In genomic region chr1:42186172-42186571, GRCh38 we compare ENCODE assay signal across 10 cellular contexts. TPM values are rescaled to one million over a fixed set of nuclear protein-coding genes. Genes with fewer than 3 reads are reported as not detected.
DNase-seq lines count a peak whose midpoint lies in the region; ATAC-seq and TF ChIP-seq lines count a peak whose summit lies in the region.
"Had no signal": no experiment of that assay in that cellular context is flagged by ENCODE, and none has a peak within 500 bp of the region (broad histone marks: within the 10 kb centered on the region; RNA-seq: fewer than 3 reads in every experiment).

No MANE protein-coding gene starts in this region.

- no peaks in the 10 kb centered on the region for H3K27me3 Mint-ChIP-seq in neural crest cell (ENCODE audit: low read depth)
- H3K27me3 Mint-ChIP-seq: activated naive CD8-positive, alpha-beta T cell treated with anti-CD3 and anti-CD28 coated beads, Interleukin-2, amount 10 ng/mL, durations not matched to agents 7 days and 5 days had no signal

- H3K27ac Mint-ChIP-seq in neural crest cell (ENCODE audit: unreplicated experiment) = peak overlapping the region; percentile 48
- H3K27ac Mint-ChIP-seq: activated naive CD8-positive, alpha-beta T cell treated with anti-CD3 and anti-CD28 coated beads, Interleukin-2, amount 10 ng/mL, durations not matched to agents 7 days and 5 days had no signal

- H3K9me3 Mint-ChIP-seq in neural crest cell = no peaks in the 10 kb centered on the region
- H3K9me3 Mint-ChIP-seq: activated naive CD8-positive, alpha-beta T cell treated with anti-CD3 and anti-CD28 coated beads, Interleukin-2, amount 10 ng/mL, durations not matched to agents 7 days and 5 days had no signal

- H3K4me3 Mint-ChIP-seq in neural crest cell = no peak overlapping the region
- H3K4me3 Mint-ChIP-seq: activated naive CD8-positive, alpha-beta T cell treated with anti-CD3 and anti-CD28 coated beads, Interleukin-2, amount 10 ng/mL, durations not matched to agents 7 days and 5 days had no signal

- peaks cover 4% of the 10 kb centered on the region for H3K4me1 Mint-ChIP-seq in neural crest cell

- DNase-seq in EL (peak; percentile 68), LHCN-M2 (ENCODE audit: low read depth) (peak; percentile 94), dermis blood vessel endothelial cell (peak; percentile 71), neural crest cell (ENCODE audit: low read depth, low spot score) (no peak), NCI-H2171 treated with DMSO at 0.1 percent for 48 hours (lab: John Stamatoyannopoulos, UW) (no peak), SW480 (ENCODE audit: low spot score) (no peak)
- DNase-seq: activated naive CD8-positive, alpha-beta T cell treated with anti-CD3 and anti-CD28 coated beads, Interleukin-2, amount 10 ng/mL, durations not matched to agents 7 days and 5 days; testis had no signal

- H3K36me3 Mint-ChIP-seq in neural crest cell (ENCODE audit: low read depth) = peaks cover 26% of the 10 kb centered on the region

- no peak for ATAC-seq in GM18861 (IDR thresholded peaks at IDR 0.05; ENCODE audit: unreplicated experiment)

- TF ChIP-seq CTCF in neural crest cell (conservative IDR thresholded peaks at IDR 0.05) = no peak

RNA-seq across cellular contexts. Expression of gene GUCA2A, which starts 21.6 kb away (rescaled TPM):
- total RNA-seq in LHCN-M2 (2014; rRNA removed) = not detected in 2 replicates
- polyA plus RNA-seq in LHCN-M2 (2012) = not detected
- total RNA-seq in dermis blood vessel endothelial cell = not detected in 2 replicates
- total RNA-seq in neural crest cell = not detected in 2 replicates
- total RNA-seq: activated naive CD8-positive, alpha-beta T cell treated with anti-CD3 and anti-CD28 coated beads, Interleukin-2, amount 10 ng/mL, durations not matched to agents 7 days and 5 days; mononuclear cell; testis had no signal

RNA-seq across cellular contexts. Expression of gene GUCA2B, which starts 33.0 kb away (rescaled TPM):
- total RNA-seq in LHCN-M2 (2014; rRNA removed) = not detected in 2 replicates
- polyA plus RNA-seq in LHCN-M2 (2012) = not detected
- not detected in 2 replicates for total RNA-seq in dermis blood vessel endothelial cell
- total RNA-seq in neural crest cell = not detected in 2 replicates
- total RNA-seq: activated naive CD8-positive, alpha-beta T cell treated with anti-CD3 and anti-CD28 coated beads, Interleukin-2, amount 10 ng/mL, durations not matched to agents 7 days and 5 days; mononuclear cell; testis had no signal

Comparison
In these comparisons a context has a peak if more than half of its experiments do, and no peak if none do; other contexts are left out.
1. DNase-seq: peak in EL (single experiment), LHCN-M2 (single experiment) and dermis blood vessel endothelial cell (single experiment); none in neural crest cell (single experiment), NCI-H2171 treated with DMSO at 0.1 percent for 48 hours (single experiment) and SW480 (single experiment).